In genomic region chr12:8907513-8907912, GRCh38 we compare ENCODE assay signal across 1 cellular context.
A peak's percentile ranks its signal among the peaks of the same experiment; 100 is the strongest.
TF ChIP-seq lines count a peak whose summit lies in the region.

No MANE protein-coding gene starts in this region.

TF ChIP-seq in K562, 482 proteins besides CTCF, POLR2A, EP300 and RAD21:
- TF ChIP-seq ZNF316 (IDR thresholded peaks at IDR 0.05) (peak; percentile 54; the same call in 1 of the 2 replicates), C11orf30 (IDR thresholded peaks at IDR 0.05; ENCODE audit: low read depth) (0 out of 2 replicates have a peak, but pooled peaks have one; percentile 12), POU5F1 (IDR thresholded peaks at IDR 0.05; ENCODE audit: borderline replicate concordance, low read depth, low read length, partially characterized antibody) (no peak)
